Comparison of ENCODE assay signal across 11 cellular contexts in genomic region chr3:5136211-5136610, GRCh38. TPM values are rescaled to one million over a fixed set of nuclear protein-coding genes. Genes with fewer than 3 reads are reported as not detected.
DNase-seq lines count a peak whose midpoint lies in the region; ATAC-seq and TF ChIP-seq lines count a peak whose summit lies in the region.
"Had no signal": no experiment of that assay in that cellular context is flagged by ENCODE, and none has a peak within 500 bp of the region (broad histone marks: within the 10 kb centered on the region; RNA-seq: fewer than 3 reads in every experiment).

No MANE protein-coding gene starts in this region.

- DNase-seq in activated naive CD4-positive, alpha-beta T cell treated with anti-CD3 and anti-CD28 coated beads, Interleukin-2, amount 10 ng/mL, durations not matched to agents 7 days and 5 days = no peak
- no peak for DNase-seq in activated naive CD4-positive, alpha-beta T cell (lab: John Stamatoyannopoulos, UW)
- no peak for DNase-seq in chondrocyte (ENCODE audit: low spot score)
- DNase-seq in Calu3 = no peak
- DNase-seq in lower lobe of right lung = no peak
- DNase-seq: DMS79 treated with DMSO at 0.1 percent for 48 hours, NCI-H2227 treated with DMSO at 0.1 percent for 48 hours, WERI-Rb-1 had no signal

- H3K4me2 ChIP-seq in OCI-LY1 (ENCODE audit: low read length) = 0 out of 2 replicates have a peak overlapping the region, but pooled peaks have one; percentile 46

- no peak overlapping the region for H3K9ac ChIP-seq in OCI-LY1 (ENCODE audit: low read length)

- no peaks in the 10 kb centered on the region for H3K9me3 ChIP-seq in OCI-LY1 (ENCODE audit: low read length)
- H3K9me3 ChIP-seq in lower lobe of right lung = no peaks in the 10 kb centered on the region

- H3F3A ChIP-seq in OCI-LY1 (ENCODE audit: insufficient read depth, low read length) = no peaks in the 10 kb centered on the region

- no TSS peak for BruUV-seq in Calu3 (replicated peaks; lab: Mats Ljungman, UMichigan)

- TF ChIP-seq CTCF in OCI-LY1 (IDR thresholded peaks at IDR 0.05; ENCODE audit: low read length) (no peak), chondrocyte (IDR thresholded peaks at IDR 0.05) (no peak), Calu3 (IDR thresholded peaks at IDR 0.05; ENCODE audit: unreplicated experiment) (no peak), lower lobe of right lung (IDR thresholded peaks at IDR 0.05) (no peak)

- no peaks in the 10 kb centered on the region for H4K20me1 ChIP-seq in OCI-LY1 (ENCODE audit: insufficient read depth, low read length)

- H3K4me3 ChIP-seq in OCI-LY1 (ENCODE audit: low read depth, low read length, poor library complexity, severe bottlenecking) (no peak overlapping the region), lower lobe of right lung (no peak overlapping the region)

- peaks cover 5% of the 10 kb centered on the region for H3K36me3 Mint-ChIP-seq in activated naive CD4-positive, alpha-beta T cell treated with anti-CD3 and anti-CD28 coated beads, Interleukin-2, amount 10 ng/mL, durations not matched to agents 7 days and 5 days
- H3K36me3 Mint-ChIP-seq in chondrocyte (ENCODE audit: low read depth) (no peaks in the 10 kb centered on the region), Calu3 (ENCODE audit: insufficient read depth, unreplicated experiment) (peaks cover 8% of the 10 kb centered on the region)
- H3K36me3 Mint-ChIP-seq in stimulated activated memory B cell treated with anti-CD40 and anti-IgM and Interleukin-4, amounts not matched to agents 10 μg/mL and 1 μg/mL and 100 μg/mL, for 72 hours = peaks cover 34% of the 10 kb centered on the region

- ATAC-seq in stimulated activated memory B cell treated with anti-CD40 and anti-IgM and Interleukin-4, amounts not matched to agents 10 μg/mL and 1 μg/mL and 100 μg/mL, for 72 hours = no peak
- ATAC-seq in lower lobe of right lung = no peak
- ATAC-seq in GM21529 (IDR thresholded peaks at IDR 0.05; ENCODE audit: unreplicated experiment) = no peak

- H3K27me3 ChIP-seq in OCI-LY1 (ENCODE audit: insufficient read depth, low read length) (no peaks in the 10 kb centered on the region), lower lobe of right lung (ENCODE audit: low read depth) (no peaks in the 10 kb centered on the region)

- H2AFZ ChIP-seq in OCI-LY1 (ENCODE audit: low read length) = no peak overlapping the region

- H3K9me3 Mint-ChIP-seq in activated naive CD4-positive, alpha-beta T cell treated with anti-CD3 and anti-CD28 coated beads, Interleukin-2, amount 10 ng/mL, durations not matched to agents 7 days and 5 days = no peaks in the 10 kb centered on the region
- H3K9me3 Mint-ChIP-seq in chondrocyte (ENCODE audit: low read depth) = no peaks in the 10 kb centered on the region
- peaks cover 3% of the 10 kb centered on the region for H3K9me3 Mint-ChIP-seq in stimulated activated memory B cell treated with anti-CD40 and anti-IgM and Interleukin-4, amounts not matched to agents 10 μg/mL and 1 μg/mL and 100 μg/mL, for 72 hours
- H3K9me3 Mint-ChIP-seq in Calu3 (ENCODE audit: low read depth, unreplicated experiment) = no peaks in the 10 kb centered on the region

- peak overlapping the region; percentile 24 for H3K27ac Mint-ChIP-seq in activated naive CD4-positive, alpha-beta T cell treated with anti-CD3 and anti-CD28 coated beads, Interleukin-2, amount 10 ng/mL, durations not matched to agents 7 days and 5 days
- H3K27ac Mint-ChIP-seq in chondrocyte (ENCODE audit: unreplicated experiment) (peak overlapping the region; percentile 42), Calu3 (ENCODE audit: unreplicated experiment) (no peak overlapping the region)
- peak overlapping the region; percentile 94 for H3K27ac Mint-ChIP-seq in stimulated activated memory B cell treated with anti-CD40 and anti-IgM and Interleukin-4, amounts not matched to agents 10 μg/mL and 1 μg/mL and 100 μg/mL, for 72 hours

- H3K27me3 Mint-ChIP-seq in activated naive CD4-positive, alpha-beta T cell treated with anti-CD3 and anti-CD28 coated beads, Interleukin-2, amount 10 ng/mL, durations not matched to agents 7 days and 5 days = no peaks in the 10 kb centered on the region
- H3K27me3 Mint-ChIP-seq in chondrocyte (ENCODE audit: low read depth) (no peaks in the 10 kb centered on the region), Calu3 (ENCODE audit: unreplicated experiment) (no peaks in the 10 kb centered on the region)
- H3K27me3 Mint-ChIP-seq in stimulated activated memory B cell treated with anti-CD40 and anti-IgM and Interleukin-4, amounts not matched to agents 10 μg/mL and 1 μg/mL and 100 μg/mL, for 72 hours = no peaks in the 10 kb centered on the region

- H3K36me3 ChIP-seq in OCI-LY1 (ENCODE audit: insufficient read depth, low read length) (peaks cover 9% of the 10 kb centered on the region), lower lobe of right lung (no peaks in the 10 kb centered on the region)
- H3K36me3 ChIP-seq: WERI-Rb-1 had no signal

- H3K79me2 ChIP-seq in OCI-LY1 (ENCODE audit: insufficient read depth, low read length) = peaks cover 91% of the 10 kb centered on the region

- H3K4me3 Mint-ChIP-seq in activated naive CD4-positive, alpha-beta T cell treated with anti-CD3 and anti-CD28 coated beads, Interleukin-2, amount 10 ng/mL, durations not matched to agents 7 days and 5 days = no peak overlapping the region
- H3K4me3 Mint-ChIP-seq in chondrocyte (ENCODE audit: unreplicated experiment) (no peak overlapping the region), Calu3 (ENCODE audit: low read depth, unreplicated experiment) (no peak overlapping the region)
- H3K4me3 Mint-ChIP-seq in stimulated activated memory B cell treated with anti-CD40 and anti-IgM and Interleukin-4, amounts not matched to agents 10 μg/mL and 1 μg/mL and 100 μg/mL, for 72 hours = no peak overlapping the region

- intact Hi-C loops in Calu3 (cut with micrococcal nuclease; ENCODE audit: unreplicated experiment) = no loop called here
- intact Hi-C loops in lower lobe of right lung (cut with DNase I) = no loop called here

- H3K4me1 Mint-ChIP-seq in activated naive CD4-positive, alpha-beta T cell treated with anti-CD3 and anti-CD28 coated beads, Interleukin-2, amount 10 ng/mL, durations not matched to agents 7 days and 5 days = peaks cover 40% of the 10 kb centered on the region
- H3K4me1 Mint-ChIP-seq in chondrocyte (ENCODE audit: low read depth) = peaks cover 64% of the 10 kb centered on the region
- peaks cover 77% of the 10 kb centered on the region for H3K4me1 Mint-ChIP-seq in stimulated activated memory B cell treated with anti-CD40 and anti-IgM and Interleukin-4, amounts not matched to agents 10 μg/mL and 1 μg/mL and 100 μg/mL, for 72 hours
- H3K4me1 Mint-ChIP-seq in Calu3 (ENCODE audit: low read depth, unreplicated experiment) = peaks cover 39% of the 10 kb centered on the region

- H3K9me2 ChIP-seq in OCI-LY1 (ENCODE audit: low read depth, low read length) = no peaks in the 10 kb centered on the region

- CTCF ChIA-PET in activated naive CD4-positive, alpha-beta T cell treated with anti-CD3 and anti-CD28 coated beads, Interleukin-2, amount 10 ng/mL, durations not matched to agents 7 days and 5 days (lab: Charles Lee) = interaction anchor here (0.7 to 1.6 kb wide), 10 partner anchors 9 to 160 kb away, joined by 3 to 5 read pairs (median 3); no protein-coding TSS in a partner anchor
- CTCF ChIA-PET in Calu3 (lab: Charles Lee) = no interaction called here

- H3K4me1 ChIP-seq in OCI-LY1 (ENCODE audit: insufficient read depth, low read length, severe bottlenecking) = peaks cover 55% of the 10 kb centered on the region
- H3K4me1 ChIP-seq in lower lobe of right lung = peaks cover 80% of the 10 kb centered on the region

- H3K27ac ChIP-seq in OCI-LY1 (ENCODE audit: low read depth, low read length, poor library complexity, severe bottlenecking) = peak overlapping the region; percentile 23
- no peak overlapping the region for H3K27ac ChIP-seq in lower lobe of right lung
- H3K27ac ChIP-seq: WERI-Rb-1 had no signal

RNA-seq across cellular contexts. Expression of gene ARL8B, which starts 14.1 kb away (rescaled TPM):
- total RNA-seq in chondrocyte (50.7 to 65.8 TPM (median 61.6 TPM) in 3 replicates), Calu3 (2022) (44.2 and 47.0 TPM in 2 replicates), lower lobe of right lung (90.6 TPM)

RNA-seq across cellular contexts. Expression of gene EDEM1, which starts 51.3 kb away (rescaled TPM):
- total RNA-seq in chondrocyte (39.0 to 51.2 TPM (median 49.1 TPM) in 3 replicates), Calu3 (2022) (52.7 and 65.9 TPM in 2 replicates), lower lobe of right lung (76.5 TPM)
